ENCODE assay signal across 18 cellular contexts in the genomic region with DNA sequence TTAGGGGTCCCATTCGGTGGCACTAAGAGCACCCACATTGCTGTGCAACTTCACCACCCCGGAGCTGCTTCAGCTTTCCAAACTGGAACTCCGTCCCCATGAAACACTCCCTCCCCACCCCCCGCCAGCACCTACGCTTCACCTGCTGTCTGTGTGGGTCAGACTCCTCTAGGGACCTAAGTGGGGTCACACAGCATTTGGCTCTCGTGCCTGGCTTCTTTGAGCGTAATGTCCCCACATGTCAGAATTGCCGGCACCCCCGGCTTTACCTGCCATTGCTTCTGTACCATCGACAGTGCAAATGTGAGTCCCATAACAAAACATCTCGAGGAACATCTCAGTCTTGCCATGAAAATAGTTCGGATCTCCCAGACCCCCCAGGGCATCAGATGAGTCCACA.
"Had no signal": no experiment of that assay in that cellular context is flagged by ENCODE, and none has a peak within 500 bp of the region (broad histone marks: within the 10 kb centered on the region; RNA-seq: fewer than 3 reads in every experiment).

No MANE protein-coding gene starts in this region.

- H3K27me3 ChIP-seq: dorsolateral prefrontal cortex, vagina had no signal

- FAIRE-seq: frontal cortex, keratinocyte had no signal

- H3K36me3 Mint-ChIP-seq: natural killer cell had no signal

- H3K27ac Mint-ChIP-seq: natural killer cell had no signal

- H3K4me3 Mint-ChIP-seq: natural killer cell; stimulated activated naive CD8-positive, alpha-beta T cell treated with anti-CD3 and anti-CD28 coated beads, Interleukin-15, amount 100 ng/mL, for 72 hours had no signal

- DNase-seq: cortex of kidney; effector CD4-positive, alpha-beta T cell; left ventricle myocardium superior; lower lobe of right lung; natural killer cell; psoas muscle; right cardiac atrium; stimulated activated CD4-positive, alpha-beta T cell treated with anti-CD3 and anti-CD28 coated beads, Interleukin-15, amount 100 ng/mL, for 24 hours; stimulated activated CD4-positive, alpha-beta T cell treated with anti-CD3 and anti-CD28 coated beads, Interleukin-2, amount 100 ng/mL, for 48 hours; stimulated activated CD8-positive, alpha-beta memory T cell treated with anti-CD3 and anti-CD28 coated beads, Interleukin-4, amount 100 ng/mL, for 48 hours; stimulated activated naive CD4-positive, alpha-beta T cell; stimulated activated naive CD8-positive, alpha-beta T cell treated with anti-CD3 and anti-CD28 coated beads, Interleukin-15, amount 100 ng/mL, for 72 hours had no signal

- H3K36me3 ChIP-seq: lower lobe of right lung, suprapubic skin, vagina had no signal

- H3K4me3 ChIP-seq: dorsolateral prefrontal cortex, lower lobe of right lung, psoas muscle, skin epidermis, suprapubic skin, vagina had no signal

- H3K9me3 Mint-ChIP-seq: natural killer cell; stimulated activated naive CD8-positive, alpha-beta T cell treated with anti-CD3 and anti-CD28 coated beads, Interleukin-15, amount 100 ng/mL, for 72 hours had no signal
